In the genomic region with DNA sequence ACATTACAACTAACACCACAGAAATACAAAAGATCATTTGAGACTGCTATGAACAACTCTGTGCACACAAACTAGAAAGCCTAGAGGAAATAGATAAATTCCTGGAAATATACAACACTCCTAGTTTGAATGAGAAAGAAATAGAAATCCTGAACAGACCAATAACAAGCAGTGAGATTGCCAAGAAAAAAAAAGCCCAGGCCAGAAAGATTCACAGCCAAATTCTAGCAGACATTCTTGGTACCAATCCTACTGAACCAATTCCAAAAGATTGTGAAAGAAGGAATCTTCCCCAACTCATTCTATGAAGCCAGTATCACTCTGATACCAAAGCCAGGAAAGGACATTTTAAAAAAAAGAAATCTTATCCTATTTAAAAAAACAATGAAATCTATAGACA, we compare ENCODE assay signal across 23 cellular contexts. TPM values are rescaled to one million over a fixed set of nuclear protein-coding genes. Genes with fewer than 3 reads are reported as not detected.
DNase-seq lines count a peak whose midpoint lies in the region; ATAC-seq and TF ChIP-seq lines count a peak whose summit lies in the region.
"Had no signal": no experiment of that assay in that cellular context is flagged by ENCODE, and none has a peak within 500 bp of the region (broad histone marks: within the 10 kb centered on the region; RNA-seq: fewer than 3 reads in every experiment).

No MANE protein-coding gene starts in this region.

- H3K4me1 ChIP-seq in heart right ventricle (peaks cover 0 to 58% (median 20%) of the 10 kb centered on the region in 9 donors), gastrocnemius medialis (peaks cover 0 to 7% of the 10 kb centered on the region in 2 donors)
- H3K4me1 ChIP-seq: colonic mucosa had no signal

- H3K36me3 ChIP-seq in heart right ventricle (no peaks in the 10 kb centered on the region), gastrocnemius medialis (no peaks in the 10 kb centered on the region)
- H3K36me3 ChIP-seq: BLaER1, colonic mucosa, tibial nerve had no signal

- ATAC-seq in heart right ventricle = peak in 5 of 8 donors; percentile 12 to 57 (median 37)
- ATAC-seq in gastrocnemius medialis = peak; percentile 74 to 77
- no peak for ATAC-seq in HG02759 (IDR thresholded peaks at IDR 0.05; ENCODE audit: unreplicated experiment)
- ATAC-seq: activated CD8-positive, alpha-beta memory T cell treated with anti-CD3 and anti-CD28 coated beads, Interleukin-2, amount 10 ng/mL, durations not matched to agents 7 days and 5 days; foreskin keratinocyte; naive thymus-derived CD8-positive, alpha-beta T cell; stimulated activated memory B cell treated with anti-CD40 and anti-IgM and Interleukin-4, amounts not matched to agents 10 μg/mL and 1 μg/mL and 100 μg/mL, for 72 hours had no signal

- no peaks in the 10 kb centered on the region for H3K27me3 ChIP-seq in heart right ventricle
- H3K27me3 ChIP-seq in gastrocnemius medialis = no peaks in the 10 kb centered on the region
- H3K27me3 ChIP-seq: BLaER1, colonic mucosa, foreskin keratinocyte, tibial nerve had no signal

- TF ChIP-seq CTCF in heart right ventricle (IDR thresholded peaks at IDR 0.05) (no peak), gastrocnemius medialis (IDR thresholded peaks at IDR 0.05 in 4 of 5, conservative IDR thresholded peaks at IDR 0.05 in 1 of 5) (no peak), coronary artery (IDR thresholded peaks at IDR 0.05) (no peak)

- DNase-seq in G401 (ENCODE audit: low spot score) = peak; percentile 23
- DNase-seq in cerebellar cortex (ENCODE audit: low spot score) = peak; percentile 24
- DNase-seq in heart right ventricle = no peak
- DNase-seq in gastrocnemius medialis = no peak
- DNase-seq in coronary artery (ENCODE audit: low spot score) = no peak
- no peak for DNase-seq in AML-193 (lab: John Stamatoyannopoulos, UW)
- DNase-seq: activated CD4-positive, alpha-beta T cell treated with anti-CD3 and anti-CD28 coated beads for 1 hour; activated CD8-positive, alpha-beta memory T cell treated with anti-CD3 and anti-CD28 coated beads, Interleukin-2, amount 10 ng/mL, durations not matched to agents 7 days and 5 days; activated naive CD8-positive, alpha-beta T cell treated with anti-CD3 and anti-CD28 coated beads for 36 hours; Calu3; colonic mucosa; foreskin keratinocyte; mesendoderm; naive thymus-derived CD8-positive, alpha-beta T cell; NCI-H1694; NCI-H2171 treated with DMSO at 0.1 percent for 48 hours; SHP77 treated with DMSO at 0.1 percent for 48 hours; stimulated activated CD4-positive, alpha-beta T cell treated with anti-CD3 and anti-CD28 coated beads, Interleukin-1b, Interleukin-23, amount 100 ng/mL, for 48 hours had no signal

- H3K27ac ChIP-seq in heart right ventricle (peak overlapping the region in 3 of 10 donors; percentile 2 to 10 (median 7)), gastrocnemius medialis (no peak overlapping the region), coronary artery (no peak overlapping the region)
- H3K27ac ChIP-seq: BLaER1, colonic mucosa, foreskin keratinocyte, HL-60 had no signal

- TF ChIP-seq POLR2A in gastrocnemius medialis (IDR thresholded peaks at IDR 0.05) = no peak

- no peaks in the 10 kb centered on the region for H3K9me3 ChIP-seq in heart right ventricle
- no peaks in the 10 kb centered on the region for H3K9me3 ChIP-seq in gastrocnemius medialis
- H3K9me3 ChIP-seq: BLaER1, colonic mucosa, tibial nerve had no signal

- H3K4me3 ChIP-seq in heart right ventricle (no peak overlapping the region), gastrocnemius medialis (no peak overlapping the region), coronary artery (no peak overlapping the region)
- H3K4me3 ChIP-seq: BLaER1, colonic mucosa, tibial nerve had no signal

- in situ Hi-C loops in G401 (cut with HindIII; ENCODE audit: low sequenced_read_pairs) (no loop called here), gastrocnemius medialis (cut with MboI; ENCODE audit: low sequenced_read_pairs in 4 of 4) (no loop called here)

- intact Hi-C loops in heart right ventricle (cut with DNase I) (loop anchor here in 2 of 10 donors (5.0 to 10.0 kb wide), 2 partner anchors 50 to 123 kb away; partner anchors contain the start of gene AMD1 (in 1 of the 2)), gastrocnemius medialis (cut with DNase I; ENCODE audit: low total_unique reads) (no loop called here)

RNA-seq across cellular contexts. Expression of gene CDK19, which starts 7.0 kb away (rescaled TPM):
- 5.2 and 17.2 TPM in 2 replicates for total RNA-seq in G401 (2014; rRNA removed; shearing (Covaris generic))
- total RNA-seq in heart right ventricle (10 to 100 TPM in 3 of 10 donors, 1 to 10 TPM in 7; 4.6 to 13.0 (median 8.7) TPM), gastrocnemius medialis (1 to 10 TPM; 3.0 to 7.4 (median 6.3) TPM)
- polyA plus RNA-seq in heart right ventricle = 1 to 10 TPM; 3.9 to 4.1 TPM

RNA-seq across cellular contexts. Expression of gene AMD1, which starts 52.3 kb away (rescaled TPM):
- total RNA-seq in G401 (2014; rRNA removed; shearing (Covaris generic)) = 92.1 and 142 TPM in 2 replicates
- total RNA-seq in heart right ventricle = 100 to 1,000 TPM in 1 of 10 donors, 10 to 100 TPM in 9; 38.0 to 101 (median 55.3) TPM
- 10 to 100 TPM; 34.2 to 38.6 TPM for polyA plus RNA-seq in heart right ventricle
- 10 to 100 TPM; 33.5 to 57.1 (median 45.1) TPM for total RNA-seq in gastrocnemius medialis

Comparison
In these comparisons a context has a peak if more than half of its experiments do, and no peak if none do; other contexts are left out.
1. DNase-seq: peak in G401 (single experiment) and cerebellar cortex (single experiment); none in heart right ventricle (0 of 2), gastrocnemius medialis (0 of 2), coronary artery (single experiment) and AML-193 (0 of 2).